In the genomic region with DNA sequence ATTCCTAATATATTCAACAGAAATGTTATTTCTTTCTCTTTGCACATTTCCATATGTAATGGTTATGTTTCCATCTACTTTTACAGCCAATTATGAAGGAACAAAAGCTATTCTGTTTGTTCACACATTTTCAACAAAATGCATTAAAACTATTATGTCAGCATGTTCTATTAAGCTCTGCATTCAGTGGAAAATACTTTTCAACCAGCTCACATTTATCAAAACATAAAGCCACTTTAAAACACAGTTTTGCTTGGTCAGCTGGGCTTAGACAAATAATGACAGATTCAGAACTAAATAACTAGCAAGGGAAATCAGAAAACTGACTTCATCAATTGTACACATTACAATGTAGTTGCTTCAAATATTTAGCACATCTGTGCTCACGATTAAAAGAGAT, we compare ENCODE assay signal across 1 cellular context.
TF ChIP-seq lines count a peak whose summit lies in the region.

No MANE protein-coding gene starts in this region.

TF ChIP-seq in WTC11, 78 proteins besides CTCF, POLR2A, EP300 and RAD21 (continued from another document):
- TF ChIP-seq, protein P1, sequence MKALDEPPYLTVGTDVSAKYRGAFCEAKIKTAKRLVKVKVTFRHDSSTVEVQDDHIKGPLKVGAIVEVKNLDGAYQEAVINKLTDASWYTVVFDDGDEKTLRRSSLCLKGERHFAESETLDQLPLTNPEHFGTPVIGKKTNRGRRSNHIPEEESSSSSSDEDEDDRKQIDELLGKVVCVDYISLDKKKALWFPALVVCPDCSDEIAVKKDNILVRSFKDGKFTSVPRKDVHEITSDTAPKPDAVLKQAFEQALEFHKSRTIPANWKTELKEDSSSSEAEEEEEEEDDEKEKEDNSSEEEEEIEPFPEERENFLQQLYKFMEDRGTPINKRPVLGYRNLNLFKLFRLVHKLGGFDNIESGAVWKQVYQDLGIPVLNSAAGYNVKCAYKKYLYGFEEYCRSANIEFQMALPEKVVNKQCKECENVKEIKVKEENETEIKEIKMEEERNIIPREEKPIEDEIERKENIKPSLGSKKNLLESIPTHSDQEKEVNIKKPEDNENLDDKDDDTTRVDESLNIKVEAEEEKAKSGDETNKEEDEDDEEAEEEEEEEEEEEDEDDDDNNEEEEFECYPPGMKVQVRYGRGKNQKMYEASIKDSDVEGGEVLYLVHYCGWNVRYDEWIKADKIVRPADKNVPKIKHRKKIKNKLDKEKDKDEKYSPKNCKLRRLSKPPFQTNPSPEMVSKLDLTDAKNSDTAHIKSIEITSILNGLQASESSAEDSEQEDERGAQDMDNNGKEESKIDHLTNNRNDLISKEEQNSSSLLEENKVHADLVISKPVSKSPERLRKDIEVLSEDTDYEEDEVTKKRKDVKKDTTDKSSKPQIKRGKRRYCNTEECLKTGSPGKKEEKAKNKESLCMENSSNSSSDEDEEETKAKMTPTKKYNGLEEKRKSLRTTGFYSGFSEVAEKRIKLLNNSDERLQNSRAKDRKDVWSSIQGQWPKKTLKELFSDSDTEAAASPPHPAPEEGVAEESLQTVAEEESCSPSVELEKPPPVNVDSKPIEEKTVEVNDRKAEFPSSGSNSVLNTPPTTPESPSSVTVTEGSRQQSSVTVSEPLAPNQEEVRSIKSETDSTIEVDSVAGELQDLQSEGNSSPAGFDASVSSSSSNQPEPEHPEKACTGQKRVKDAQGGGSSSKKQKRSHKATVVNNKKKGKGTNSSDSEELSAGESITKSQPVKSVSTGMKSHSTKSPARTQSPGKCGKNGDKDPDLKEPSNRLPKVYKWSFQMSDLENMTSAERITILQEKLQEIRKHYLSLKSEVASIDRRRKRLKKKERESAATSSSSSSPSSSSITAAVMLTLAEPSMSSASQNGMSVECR (CRISPR knock-in tag; IDR thresholded peaks at IDR 0.05; ENCODE audit: borderline replicate concordance): no peak
- TF ChIP-seq HMGA2 (CRISPR knock-in tag; IDR thresholded peaks at IDR 0.05) (no peak), NFE2L1 (CRISPR knock-in tag; IDR thresholded peaks at IDR 0.05) (no peak), ZNF219 (CRISPR knock-in tag; IDR thresholded peaks at IDR 0.05; ENCODE audit: borderline replicate concordance) (no peak), TCF7 (CRISPR knock-in tag; IDR thresholded peaks at IDR 0.05; ENCODE audit: low read depth) (no peak), TP53 (CRISPR knock-in tag; IDR thresholded peaks at IDR 0.05) (no peak)
- TF ChIP-seq, protein P2, sequence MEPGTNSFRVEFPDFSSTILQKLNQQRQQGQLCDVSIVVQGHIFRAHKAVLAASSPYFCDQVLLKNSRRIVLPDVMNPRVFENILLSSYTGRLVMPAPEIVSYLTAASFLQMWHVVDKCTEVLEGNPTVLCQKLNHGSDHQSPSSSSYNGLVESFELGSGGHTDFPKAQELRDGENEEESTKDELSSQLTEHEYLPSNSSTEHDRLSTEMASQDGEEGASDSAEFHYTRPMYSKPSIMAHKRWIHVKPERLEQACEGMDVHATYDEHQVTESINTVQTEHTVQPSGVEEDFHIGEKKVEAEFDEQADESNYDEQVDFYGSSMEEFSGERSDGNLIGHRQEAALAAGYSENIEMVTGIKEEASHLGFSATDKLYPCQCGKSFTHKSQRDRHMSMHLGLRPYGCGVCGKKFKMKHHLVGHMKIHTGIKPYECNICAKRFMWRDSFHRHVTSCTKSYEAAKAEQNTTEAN (CRISPR knock-in tag; IDR thresholded peaks at IDR 0.05): no peak
- TF ChIP-seq, protein P3, sequence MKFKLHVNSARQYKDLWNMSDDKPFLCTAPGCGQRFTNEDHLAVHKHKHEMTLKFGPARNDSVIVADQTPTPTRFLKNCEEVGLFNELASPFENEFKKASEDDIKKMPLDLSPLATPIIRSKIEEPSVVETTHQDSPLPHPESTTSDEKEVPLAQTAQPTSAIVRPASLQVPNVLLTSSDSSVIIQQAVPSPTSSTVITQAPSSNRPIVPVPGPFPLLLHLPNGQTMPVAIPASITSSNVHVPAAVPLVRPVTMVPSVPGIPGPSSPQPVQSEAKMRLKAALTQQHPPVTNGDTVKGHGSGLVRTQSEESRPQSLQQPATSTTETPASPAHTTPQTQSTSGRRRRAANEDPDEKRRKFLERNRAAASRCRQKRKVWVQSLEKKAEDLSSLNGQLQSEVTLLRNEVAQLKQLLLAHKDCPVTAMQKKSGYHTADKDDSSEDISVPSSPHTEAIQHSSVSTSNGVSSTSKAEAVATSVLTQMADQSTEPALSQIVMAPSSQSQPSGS (CRISPR knock-in tag; IDR thresholded peaks at IDR 0.05; ENCODE audit: borderline replicate concordance, low read depth): no peak
- TF ChIP-seq, protein P4, sequence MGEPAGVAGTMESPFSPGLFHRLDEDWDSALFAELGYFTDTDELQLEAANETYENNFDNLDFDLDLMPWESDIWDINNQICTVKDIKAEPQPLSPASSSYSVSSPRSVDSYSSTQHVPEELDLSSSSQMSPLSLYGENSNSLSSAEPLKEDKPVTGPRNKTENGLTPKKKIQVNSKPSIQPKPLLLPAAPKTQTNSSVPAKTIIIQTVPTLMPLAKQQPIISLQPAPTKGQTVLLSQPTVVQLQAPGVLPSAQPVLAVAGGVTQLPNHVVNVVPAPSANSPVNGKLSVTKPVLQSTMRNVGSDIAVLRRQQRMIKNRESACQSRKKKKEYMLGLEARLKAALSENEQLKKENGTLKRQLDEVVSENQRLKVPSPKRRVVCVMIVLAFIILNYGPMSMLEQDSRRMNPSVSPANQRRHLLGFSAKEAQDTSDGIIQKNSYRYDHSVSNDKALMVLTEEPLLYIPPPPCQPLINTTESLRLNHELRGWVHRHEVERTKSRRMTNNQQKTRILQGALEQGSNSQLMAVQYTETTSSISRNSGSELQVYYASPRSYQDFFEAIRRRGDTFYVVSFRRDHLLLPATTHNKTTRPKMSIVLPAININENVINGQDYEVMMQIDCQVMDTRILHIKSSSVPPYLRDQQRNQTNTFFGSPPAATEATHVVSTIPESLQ (CRISPR knock-in tag; IDR thresholded peaks at IDR 0.05): no peak
- TF ChIP-seq, protein P5, sequence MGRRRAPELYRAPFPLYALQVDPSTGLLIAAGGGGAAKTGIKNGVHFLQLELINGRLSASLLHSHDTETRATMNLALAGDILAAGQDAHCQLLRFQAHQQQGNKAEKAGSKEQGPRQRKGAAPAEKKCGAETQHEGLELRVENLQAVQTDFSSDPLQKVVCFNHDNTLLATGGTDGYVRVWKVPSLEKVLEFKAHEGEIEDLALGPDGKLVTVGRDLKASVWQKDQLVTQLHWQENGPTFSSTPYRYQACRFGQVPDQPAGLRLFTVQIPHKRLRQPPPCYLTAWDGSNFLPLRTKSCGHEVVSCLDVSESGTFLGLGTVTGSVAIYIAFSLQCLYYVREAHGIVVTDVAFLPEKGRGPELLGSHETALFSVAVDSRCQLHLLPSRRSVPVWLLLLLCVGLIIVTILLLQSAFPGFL (CRISPR knock-in tag; IDR thresholded peaks at IDR 0.05; ENCODE audit: borderline replicate concordance): no peak
